ENCODE assay signal across 20 cellular contexts in the genomic region with DNA sequence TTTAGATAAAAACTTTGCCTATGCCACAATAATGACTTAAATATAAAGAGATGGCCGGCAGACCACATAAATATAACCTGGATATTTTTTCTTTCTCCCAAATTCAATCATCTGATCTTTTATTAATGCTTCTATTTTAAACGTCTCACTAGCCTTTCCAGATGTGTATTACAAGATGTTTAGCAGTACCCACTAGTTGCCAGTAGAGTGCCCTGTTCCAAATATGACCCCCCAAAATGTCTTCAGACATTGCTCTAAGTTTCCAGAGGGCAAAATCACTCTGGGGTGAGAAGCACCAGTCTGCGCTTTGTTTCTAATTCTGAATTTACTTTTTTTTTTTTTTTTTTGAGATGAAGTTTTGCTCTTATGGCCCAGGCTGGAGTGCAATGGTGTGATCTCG.
DNase-seq lines count a peak whose midpoint lies in the region; TF ChIP-seq lines count a peak whose summit lies in the region.
"Had no signal": no experiment of that assay in that cellular context is flagged by ENCODE, and none has a peak within 500 bp of the region (broad histone marks: within the 10 kb centered on the region; RNA-seq: fewer than 3 reads in every experiment).

No MANE protein-coding gene starts in this region.

- DNase-seq in SIG-M5 treated with dmso at 0.1 percent for 504 hours (lab: John Stamatoyannopoulos, UW; ENCODE audit: unreplicated experiment) (peak; percentile 14), SIG-M5 (lab: John Stamatoyannopoulos, UW) (no peak), Karpas-422 (peak; percentile 53), brain microvascular endothelial cell (no peak), retinal pigment epithelial cell (ENCODE audit: low read depth) (no peak), NCI-H1417 treated with DMSO at 0.1 percent for 48 hours (lab: John Stamatoyannopoulos, UW) (no peak), GOT3 (lab: John Stamatoyannopoulos, UW) (no peak)
- no peak for DNase-seq in stimulated activated CD4-positive, alpha-beta T cell treated with anti-CD3 and anti-CD28 coated beads, Interleukin-4, amount 100 ng/mL, for 1 hour
- DNase-seq: activated B cell treated with CpG ODN at 0.5 μM for 24 hours; activated CD4-positive, alpha-beta T cell treated with anti-CD3 and anti-CD28 coated beads, Interleukin-2, amount 50 U/mL, for 48 hours; activated T-cell treated with anti-CD3 and anti-CD28 coated beads for 4 hours; erythroblast; gastrocnemius medialis; kidney; NCI-H187; NCI-H69; stimulated activated CD4-positive, alpha-beta T cell treated with anti-CD3 and anti-CD28 coated beads, Interleukin-12 subunit alpha, Interleukin-12 subunit beta, amount 100 ng/mL, for 4 hours had no signal

- no peaks in the 10 kb centered on the region for H3K9me2 ChIP-seq in Karpas-422 (replicated peaks; ENCODE audit: insufficient read depth, low read length)

- H3K4me3 ChIP-seq in Karpas-422 (ENCODE audit: low read length) (no peak overlapping the region), brain microvascular endothelial cell (ENCODE audit: low read depth, low read length) (no peak overlapping the region), retinal pigment epithelial cell (ENCODE audit: low read length) (no peak overlapping the region)
- H3K4me3 ChIP-seq: BLaER1, gastrocnemius medialis, right atrium auricular region, SJSA1 had no signal

- no peaks in the 10 kb centered on the region for H4K20me1 ChIP-seq in Karpas-422 (ENCODE audit: insufficient read depth, low read depth, low read length)
- H4K20me1 ChIP-seq: BLaER1 had no signal

- peaks cover 35% of the 10 kb centered on the region for H3K4me1 ChIP-seq in Karpas-422 (ENCODE audit: low read length)
- H3K4me1 ChIP-seq: gastrocnemius medialis, right atrium auricular region, SJSA1 had no signal

- H2AFZ ChIP-seq in Karpas-422 (ENCODE audit: low read length): no peak overlapping the region

- no peaks in the 10 kb centered on the region for H3K9me3 ChIP-seq in Karpas-422 (ENCODE audit: low read length)
- H3K9me3 ChIP-seq: BLaER1, gastrocnemius medialis, right atrium auricular region, SJSA1 had no signal

- no peak overlapping the region for H3K27ac ChIP-seq in Karpas-422 (ENCODE audit: low read length)
- no peak overlapping the region for H3K27ac ChIP-seq in brain microvascular endothelial cell
- H3K27ac ChIP-seq: BLaER1, gastrocnemius medialis, right atrium auricular region, SJSA1 had no signal

- H3K27me3 ChIP-seq in Karpas-422 (ENCODE audit: low read length) (no peaks in the 10 kb centered on the region), brain microvascular endothelial cell (replicated peaks) (no peaks in the 10 kb centered on the region)
- H3K27me3 ChIP-seq: BLaER1, gastrocnemius medialis, right atrium auricular region, SJSA1 had no signal

- H3K36me3 ChIP-seq in Karpas-422 (ENCODE audit: insufficient read depth, low read length) (no peaks in the 10 kb centered on the region), brain microvascular endothelial cell (replicated peaks) (no peaks in the 10 kb centered on the region)
- H3K36me3 ChIP-seq: BLaER1, gastrocnemius medialis, right atrium auricular region, SJSA1 had no signal

- H3K9ac ChIP-seq in Karpas-422 (ENCODE audit: low read length): no peak overlapping the region
- H3K9ac ChIP-seq: BLaER1 had no signal

- TF ChIP-seq CTCF in brain microvascular endothelial cell (IDR thresholded peaks at IDR 0.05; ENCODE audit: low read depth, low read length, missing control alignments) (peak; percentile 24), retinal pigment epithelial cell (conservative IDR thresholded peaks at IDR 0.05; ENCODE audit: low read depth, low read length) (peak; percentile 26)

- no peak overlapping the region for H3K4me2 ChIP-seq in Karpas-422 (ENCODE audit: low read depth, low read length, poor library complexity, severe bottlenecking)
- H3K4me2 ChIP-seq: BLaER1 had no signal

- no peaks in the 10 kb centered on the region for H3K79me2 ChIP-seq in Karpas-422 (ENCODE audit: low read length)

- in situ Hi-C loops in brain microvascular endothelial cell (cut with HindIII; ENCODE audit: low pct_ligation_motif_present, low sequenced_read_pairs): no loop called here

Comparison
In these comparisons a context has a peak if more than half of its experiments do, and no peak if none do; other contexts are left out.
1. DNase-seq: peak in SIG-M5 treated with dmso at 0.1 percent for 504 hours (single experiment) and Karpas-422 (single experiment); none in SIG-M5 (single experiment), brain microvascular endothelial cell (single experiment), retinal pigment epithelial cell (single experiment), NCI-H1417 treated with DMSO at 0.1 percent for 48 hours (single experiment), stimulated activated CD4-positive, alpha-beta T cell treated with anti-CD3 and anti-CD28 coated beads, Interleukin-4, amount 100 ng/mL, for 1 hour (single experiment) and GOT3 (single experiment).